Comparison of ENCODE assay signal across 19 cellular contexts in the genomic region with DNA sequence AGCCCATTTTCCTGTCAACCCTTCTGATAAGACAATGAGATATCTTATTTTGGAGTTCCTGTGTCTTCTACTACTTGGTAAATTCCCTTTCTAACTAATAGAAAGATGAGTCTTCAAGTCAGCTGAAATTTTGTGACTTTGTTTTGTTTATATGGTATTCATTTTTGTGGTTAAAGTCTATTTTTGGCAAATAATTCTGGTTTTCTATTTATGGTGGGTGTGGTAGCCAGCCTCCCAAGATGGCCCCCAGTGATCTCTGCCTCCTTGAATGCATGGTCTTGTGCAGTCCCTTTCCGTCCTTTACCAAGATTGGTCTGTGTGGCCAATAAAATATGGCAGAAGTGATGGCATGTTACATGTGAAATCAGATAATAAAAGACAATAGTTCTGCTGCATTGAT.
DNase-seq lines count a peak whose midpoint lies in the region; ATAC-seq, FAIRE-seq and TF ChIP-seq lines count a peak whose summit lies in the region.
"Had no signal": no experiment of that assay in that cellular context is flagged by ENCODE, and none has a peak within 500 bp of the region (broad histone marks: within the 10 kb centered on the region; RNA-seq: fewer than 3 reads in every experiment).

No MANE protein-coding gene starts in this region.

- DNase-seq in AG08395 (ENCODE audit: low spot score): peak; percentile 10
- DNase-seq in GM23248: peak; percentile 35
- no peak for DNase-seq in activated naive CD8-positive, alpha-beta T cell treated with anti-CD3 and anti-CD28 coated beads, Interleukin-2, amount 50 U/mL, for 24 hours
- no peak for DNase-seq in keratinocyte (ENCODE audit: low read depth, low spot score)
- no peak for DNase-seq in NCI-H1105 (lab: John Stamatoyannopoulos, UW)
- DNase-seq in DMS 273 treated with DMSO at 0.1 percent for 48 hours (lab: John Stamatoyannopoulos, UW): no peak
- no peak for DNase-seq in NCI-H446 treated with DMSO at 0.1 percent for 48 hours (lab: John Stamatoyannopoulos, UW)
- no peak for DNase-seq in kidney tubule cell (ENCODE audit: low spot score)
- DNase-seq: activated CD4-positive, alpha-beta T cell treated with anti-CD3 and anti-CD28 coated beads for 1 hour; activated CD8-positive, alpha-beta memory T cell treated with anti-CD3 and anti-CD28 coated beads, Interleukin-2, amount 50 U/mL, for 48 hours; Calu3; GDM1; H9; NCI-H146; NCI-H345 had no signal

- no peaks in the 10 kb centered on the region for H3K9me2 ChIP-seq in GM23248 (ENCODE audit: insufficient read depth)

- dilution Hi-C loops in keratinocyte (cut with MboI; ENCODE audit: extremely low pct_ligation_motif_present, low sequenced_read_pairs): no loop called here

- peaks cover 99% of the 10 kb centered on the region for H3K79me2 ChIP-seq in GM23248 (ENCODE audit: insufficient read depth)
- H3K79me2 ChIP-seq in keratinocyte (ENCODE audit: control insufficient read depth, insufficient read depth, low read length): peaks cover 38% of the 10 kb centered on the region

- H3K27ac ChIP-seq in GM23248 (peak overlapping the region; percentile 79), keratinocyte (ENCODE audit: control insufficient read depth, insufficient read depth, low read length) (peak overlapping the region; percentile 59)
- H3K27ac ChIP-seq: vagina had no signal

- peak overlapping the region; percentile 6 for H3K4me2 ChIP-seq in GM23248 (ENCODE audit: unreplicated experiment)
- H3K4me2 ChIP-seq in keratinocyte (ENCODE audit: control insufficient read depth, extremely low read depth, insufficient read depth, low read depth, low read length): no peak overlapping the region

- no peaks in the 10 kb centered on the region for H3K9me1 ChIP-seq in keratinocyte (ENCODE audit: control insufficient read depth, extremely low read depth, insufficient read depth, low read length)

- peaks cover 55% of the 10 kb centered on the region for H3K36me3 Mint-ChIP-seq in activated naive CD8-positive, alpha-beta T cell treated with anti-CD3 and anti-CD28 coated beads, Interleukin-2, amount 50 U/mL, for 24 hours (ENCODE audit: low read depth)

- 96 to 97% methylated on average over 1 of the region's 1 CpG for WGBS in GM23248 (ENCODE audit: low coverage in 1 of 2, low lambda C conversion rate in 2 of 2, missing lambda C conversion rate in 2 of 2), 2 experiments

- H3K9me3 ChIP-seq in GM23248 (ENCODE audit: low read depth) (no peaks in the 10 kb centered on the region), keratinocyte (ENCODE audit: control insufficient read depth, low read depth, low read length) (no peaks in the 10 kb centered on the region)
- H3K9me3 ChIP-seq: vagina had no signal

- in situ Hi-C loops in GM23248 (cut with MboI): no loop called here

- H2AFZ ChIP-seq in GM23248 (no peak overlapping the region), keratinocyte (ENCODE audit: control insufficient read depth, low read length) (no peak overlapping the region)

- peak overlapping the region; percentile 7 for H3K27ac Mint-ChIP-seq in activated naive CD8-positive, alpha-beta T cell treated with anti-CD3 and anti-CD28 coated beads, Interleukin-2, amount 50 U/mL, for 24 hours
- H3K27ac Mint-ChIP-seq: H9, nephron had no signal

- peaks cover 79% of the 10 kb centered on the region for H3K4me1 ChIP-seq in GM23248 (ENCODE audit: insufficient read depth)
- peaks cover 53% of the 10 kb centered on the region for H3K4me1 ChIP-seq in keratinocyte (ENCODE audit: control insufficient read depth, extremely low read depth, insufficient read depth, low read length)

- H3K4me3 Mint-ChIP-seq in activated naive CD8-positive, alpha-beta T cell treated with anti-CD3 and anti-CD28 coated beads, Interleukin-2, amount 50 U/mL, for 24 hours: no peak overlapping the region
- H3K4me3 Mint-ChIP-seq: H9, nephron had no signal

- H3K9me3 Mint-ChIP-seq in activated naive CD8-positive, alpha-beta T cell treated with anti-CD3 and anti-CD28 coated beads, Interleukin-2, amount 50 U/mL, for 24 hours: peaks cover 4% of the 10 kb centered on the region
- H3K9me3 Mint-ChIP-seq: activated naive CD4-positive, alpha-beta T cell treated with anti-CD3 and anti-CD28 coated beads, Interleukin-2, amount 50 U/mL, for 72 hours; H9; nephron had no signal

- H3K4me3 ChIP-seq in GM23248: no peak overlapping the region
- H3K4me3 ChIP-seq in keratinocyte (ENCODE audit: control insufficient read depth in 2 of 3, extremely low read depth in 1 of 3, insufficient read depth in 2 of 3, low read depth in 1 of 3, low read length in 3 of 3): no peak overlapping the region
- H3K4me3 ChIP-seq: vagina had no signal

- H3K27me3 ChIP-seq in GM23248 (replicated peaks; ENCODE audit: insufficient read depth) (no peaks in the 10 kb centered on the region), keratinocyte (ENCODE audit: control insufficient read depth, extremely low read depth, insufficient read depth, low read length) (no peaks in the 10 kb centered on the region)
- H3K27me3 ChIP-seq: vagina had no signal

- ATAC-seq in activated naive CD8-positive, alpha-beta T cell treated with anti-CD3 and anti-CD28 coated beads, Interleukin-2, amount 50 U/mL, for 24 hours: no peak

- peaks cover 52% of the 10 kb centered on the region for H3K4me1 Mint-ChIP-seq in activated naive CD8-positive, alpha-beta T cell treated with anti-CD3 and anti-CD28 coated beads, Interleukin-2, amount 50 U/mL, for 24 hours

- peaks cover 91% of the 10 kb centered on the region for H3F3A ChIP-seq in GM23248 (ENCODE audit: insufficient read depth)

- H3K9ac ChIP-seq in GM23248: no peak overlapping the region
- no peak overlapping the region for H3K9ac ChIP-seq in keratinocyte (ENCODE audit: control insufficient read depth, extremely low read depth, insufficient read depth, low read length)

- no peak for TF ChIP-seq CTCF in keratinocyte (optimal IDR thresholded peaks at IDR 0.05 in 1 of 3, IDR thresholded peaks at IDR 0.05 in 1 of 3, conservative IDR thresholded peaks at IDR 0.05 in 1 of 3; ENCODE audit: extremely low read depth in 1 of 3, insufficient read depth in 2 of 3, low read length in 3 of 3)

- H3K36me3 ChIP-seq in GM23248 (ENCODE audit: low read depth): peaks cover 55% of the 10 kb centered on the region
- H3K36me3 ChIP-seq in keratinocyte (ENCODE audit: control insufficient read depth in 2 of 2, extremely low read depth in 1 of 2, insufficient read depth in 2 of 2, low read length in 2 of 2): peaks cover 4 to 16% of the 10 kb centered on the region in 2 experiments

- FAIRE-seq in keratinocyte (lab: Jason Lieb, UNC): no peak
- FAIRE-seq: bronchial epithelial cell had no signal

- no peaks in the 10 kb centered on the region for H3K27me3 Mint-ChIP-seq in activated naive CD8-positive, alpha-beta T cell treated with anti-CD3 and anti-CD28 coated beads, Interleukin-2, amount 50 U/mL, for 24 hours

- 0 out of 2 replicates have a peak, but pooled peaks cover 4% of the 10 kb centered on the region for H4K20me1 ChIP-seq in GM23248 (ENCODE audit: insufficient read depth)
- no peaks in the 10 kb centered on the region for H4K20me1 ChIP-seq in keratinocyte (ENCODE audit: control insufficient read depth, extremely low read depth, insufficient read depth, low read length)

Comparison
In these comparisons a context has a peak if more than half of its experiments do, and no peak if none do; other contexts are left out.
1. DNase-seq: peak in AG08395 (single experiment) and GM23248 (single experiment); none in activated naive CD8-positive, alpha-beta T cell treated with anti-CD3 and anti-CD28 coated beads, Interleukin-2, amount 50 U/mL, for 24 hours (single experiment), keratinocyte (single experiment), NCI-H1105 (single experiment), DMS 273 treated with DMSO at 0.1 percent for 48 hours (single experiment), NCI-H446 treated with DMSO at 0.1 percent for 48 hours (single experiment) and kidney tubule cell (single experiment).